ENCODE assay signal across 9 cellular contexts in genomic region chr1:77978293-77978968, GRCh38. TPM values are rescaled to one million over a fixed set of nuclear protein-coding genes. Genes with fewer than 3 reads are reported as not detected.
DNase-seq lines count a peak whose midpoint lies in the region; ATAC-seq and TF ChIP-seq lines count a peak whose summit lies in the region.
"Had no signal": no experiment of that assay in that cellular context is flagged by ENCODE, and none has a peak within 500 bp of the region (broad histone marks: within the 10 kb centered on the region; RNA-seq: fewer than 3 reads in every experiment).

No MANE protein-coding gene starts in this region.

- H3K4me1 Mint-ChIP-seq in CD14-positive monocyte = peaks cover 10% of the 10 kb centered on the region

- TF ChIP-seq CTCF in CD14-positive monocyte (IDR thresholded peaks at IDR 0.05) = no peak

- DNase-seq in CD14-positive monocyte (ENCODE audit: low spot score) = peak; percentile 79
- peak; percentile 93 for DNase-seq in NCI-H69 (lab: John Stamatoyannopoulos, UW)
- DNase-seq in activated CD4-positive, alpha-beta T cell treated with anti-CD3 and anti-CD28 coated beads, Interleukin-2, amount 50 U/mL, for 4 hours = peak; percentile 64 to 69
- DNase-seq in effector CD8-positive, alpha-beta T cell (lab: John Stamatoyannopoulos, UW) = peak; percentile 57
- DNase-seq in mesenteric fat pad (ENCODE audit: low spot score) = peak; percentile 92
- DNase-seq in stimulated activated CD8-positive, alpha-beta memory T cell treated with anti-CD3 and anti-CD28 coated beads, Interleukin-15, amount 100 ng/mL, for 24 hours (ENCODE audit: low read depth) = peak; percentile 18

- peaks cover 16% of the 10 kb centered on the region in 2 donors for H3K36me3 Mint-ChIP-seq in CD14-positive monocyte

- H3K4me3 Mint-ChIP-seq in CD14-positive monocyte = no peak overlapping the region
- H3K4me3 Mint-ChIP-seq: activated naive CD8-positive, alpha-beta T cell had no signal

- H3K27me3 Mint-ChIP-seq in CD14-positive monocyte (ENCODE audit: low read depth in 3 of 3) = no peaks in the 10 kb centered on the region
- H3K27me3 Mint-ChIP-seq: activated naive CD8-positive, alpha-beta T cell had no signal

- no peaks in the 10 kb centered on the region for H3K9me3 Mint-ChIP-seq in CD14-positive monocyte

- intact Hi-C loops in CD14-positive monocyte (cut with micrococcal nuclease) = loop anchor here in 1 of 2 donors (2.0 kb wide), 1 partner anchor 26 kb away; the partner anchor contains the start of gene DNAJB4

- H3K27ac Mint-ChIP-seq in CD14-positive monocyte = no peak overlapping the region
- H3K27ac Mint-ChIP-seq: activated naive CD8-positive, alpha-beta T cell had no signal

- peak; percentile 56 for ATAC-seq in GM19397 (IDR thresholded peaks at IDR 0.05; ENCODE audit: unreplicated experiment)
- peak; percentile 69 for ATAC-seq in HG03521 (IDR thresholded peaks at IDR 0.05; ENCODE audit: unreplicated experiment)

RNA-seq across cellular contexts. Expression of gene FUBP1, which starts 0.4 kb away (rescaled TPM):
- polyA plus RNA-seq in CD14-positive monocyte = 10 to 100 TPM; 16.5 TPM
- total RNA-seq in mesenteric fat pad = 93.6 TPM

RNA-seq across cellular contexts. Expression of gene DNAJB4, which starts 26.3 kb away (rescaled TPM):
- polyA plus RNA-seq in CD14-positive monocyte = 1 to 10 TPM; 2.8 to 4.0 TPM
- total RNA-seq in mesenteric fat pad = 25.2 TPM

Comparison
In these comparisons a context has a peak if more than half of its experiments do, and no peak if none do; other contexts are left out.
1. Peak in every context shown above with its lines: DNase-seq and ATAC-seq.
2. DNase-seq: peak in every context shown above with its lines; median percentile 93 in NCI-H69; 92 in mesenteric fat pad; 79 in CD14-positive monocyte; 66 in activated CD4-positive, alpha-beta T cell treated with anti-CD3 and anti-CD28 coated beads, Interleukin-2, amount 50 U/mL, for 4 hours; 57 in effector CD8-positive, alpha-beta T cell; 18 in stimulated activated CD8-positive, alpha-beta memory T cell treated with anti-CD3 and anti-CD28 coated beads, Interleukin-15, amount 100 ng/mL, for 24 hours.